17 cellular contexts compared by ENCODE assay signal in the genomic region with DNA sequence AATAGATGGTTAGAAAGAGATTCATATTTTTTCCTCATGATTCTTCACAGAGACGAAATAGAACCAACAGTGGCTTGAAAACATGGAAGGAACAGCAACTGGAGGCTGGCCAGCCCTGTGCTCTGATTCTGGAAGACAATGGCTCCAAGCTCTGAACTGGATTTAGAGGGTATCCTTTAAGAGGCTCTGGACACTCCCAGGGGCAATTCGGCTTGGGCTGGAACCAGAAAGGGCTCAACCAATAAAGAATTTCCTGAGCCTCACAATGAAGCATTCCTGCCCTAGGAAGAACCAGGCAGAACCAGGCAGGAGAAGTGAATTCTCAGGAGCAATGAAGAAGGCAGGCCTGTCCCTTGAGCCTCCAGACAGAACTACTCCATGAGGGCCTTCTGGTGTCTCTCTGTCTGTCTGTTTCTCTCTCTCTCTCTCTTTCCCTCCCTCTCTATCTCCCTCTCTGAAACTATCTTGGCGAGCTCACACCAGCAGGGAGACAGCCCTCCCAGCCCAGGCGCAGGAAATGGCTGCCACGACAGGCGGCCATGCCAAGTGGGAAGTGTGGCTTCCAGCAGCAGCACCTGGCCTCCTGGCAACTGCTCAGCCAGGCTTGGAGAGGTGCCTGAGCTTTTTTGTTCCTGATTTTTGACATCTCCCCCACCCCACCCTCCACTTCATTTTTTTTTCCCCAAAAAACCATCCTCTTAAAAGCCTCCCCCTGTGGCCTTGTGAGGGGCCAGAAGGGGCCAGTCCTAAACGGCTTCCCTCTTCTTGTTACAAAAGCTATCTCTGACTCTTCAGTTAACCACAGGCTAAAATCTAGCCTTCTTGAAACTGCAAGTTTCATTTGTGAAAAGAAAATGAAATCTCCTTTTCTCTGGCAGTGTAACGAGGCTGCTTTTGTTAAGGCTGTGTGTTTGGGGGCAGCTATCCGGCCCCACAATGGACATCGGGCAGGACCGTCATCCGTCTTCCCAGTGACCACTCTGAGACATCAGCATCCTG.
DNase-seq lines count a peak whose midpoint lies in the region; ATAC-seq, FAIRE-seq and TF ChIP-seq lines count a peak whose summit lies in the region.
"Had no signal": no experiment of that assay in that cellular context is flagged by ENCODE, and none has a peak within 500 bp of the region (broad histone marks: within the 10 kb centered on the region; RNA-seq: fewer than 3 reads in every experiment).

No MANE protein-coding gene starts in this region.

- no peak overlapping the region for H3K4me2 ChIP-seq in K562 (ENCODE audit: insufficient read depth, low read length)

- TF ChIP-seq CTCF in K562 (IDR thresholded peaks at IDR 0.05 in 2 of 3, conservative IDR thresholded peaks at IDR 0.05 in 1 of 3; ENCODE audit: insufficient read depth in 2 of 3, low read depth in 1 of 3, low read length in 3 of 3) (no peak), HFFc6 (IDR thresholded peaks at IDR 0.05) (no peak)

- H3K27me3 ChIP-seq in K562 (ENCODE audit: control insufficient read depth in 2 of 2, insufficient read depth in 2 of 2, low read length in 2 of 2): peaks cover 0 to 7% of the 10 kb centered on the region in 2 experiments; a peak in 2 of 5 replicates
- H3K27me3 ChIP-seq: esophagus squamous epithelium had no signal

- peaks cover 35% of the 10 kb centered on the region for H3K27me3 Mint-ChIP-seq in HFFc6 (ENCODE audit: insufficient read depth)

- DNase-seq in K562 (ENCODE audit: extremely low read depth in 1 of 4, low spot score in 3 of 4): no peak
- no peak for DNase-seq in DMS53 treated with DMSO at 0.1 percent for 48 hours (lab: John Stamatoyannopoulos, UW; ENCODE audit: unreplicated experiment)
- DNase-seq in frontal cortex (ENCODE audit: low spot score in 2 of 2): no peak
- DNase-seq in GOT3 (lab: John Stamatoyannopoulos, UW): no peak
- no peak for DNase-seq in HFFc6
- DNase-seq: activated naive CD8-positive, alpha-beta T cell treated with anti-CD3 and anti-CD28 coated beads, Interleukin-2, amount 10 ng/mL, durations not matched to agents 7 days and 5 days; esophagus squamous epithelium; NCI-H1417 treated with DMSO at 0.1 percent for 48 hours; NCI-H748 treated with DMSO at 0.1 percent for 48 hours; nucleus accumbens; SIG-M5 had no signal

- H3K79me2 ChIP-seq in K562 (ENCODE audit: control insufficient read depth, insufficient read depth, low read length): no peaks in the 10 kb centered on the region

- no peaks in the 10 kb centered on the region for H3K9me3 ChIP-seq in K562 (replicated peaks; ENCODE audit: control insufficient read depth, insufficient read depth, low read depth, low read length)
- H3K9me3 ChIP-seq: esophagus squamous epithelium, HAP-1 had no signal

- H3K36me3 ChIP-seq in K562 (ENCODE audit: control insufficient read depth, insufficient read depth, low read length): no peaks in the 10 kb centered on the region
- H3K36me3 ChIP-seq: esophagus squamous epithelium, HAP-1 had no signal

- intact Hi-C loops in K562 (cut with micrococcal nuclease): no loop called here

- ATAC-seq in GM18858 (IDR thresholded peaks at IDR 0.05; ENCODE audit: unreplicated experiment) (peak; percentile 74), GM21381 (IDR thresholded peaks at IDR 0.05; ENCODE audit: unreplicated experiment) (peak; percentile 76), HG03025 (IDR thresholded peaks at IDR 0.05; ENCODE audit: low FRiP score, unreplicated experiment) (peak; percentile 73), K562 (no peak)

- H3K4me3 Mint-ChIP-seq in HFFc6: no peak overlapping the region
- H3K4me3 Mint-ChIP-seq: activated naive CD8-positive, alpha-beta T cell treated with anti-CD3 and anti-CD28 coated beads, Interleukin-2, amount 10 ng/mL, durations not matched to agents 7 days and 5 days; memory B cell had no signal

- no peak overlapping the region for H3K27ac Mint-ChIP-seq in HFFc6
- H3K27ac Mint-ChIP-seq: activated naive CD8-positive, alpha-beta T cell treated with anti-CD3 and anti-CD28 coated beads, Interleukin-2, amount 10 ng/mL, durations not matched to agents 7 days and 5 days; memory B cell had no signal

- H3K9me3 Mint-ChIP-seq in HFFc6: no peaks in the 10 kb centered on the region
- H3K9me3 Mint-ChIP-seq: activated naive CD8-positive, alpha-beta T cell treated with anti-CD3 and anti-CD28 coated beads, Interleukin-2, amount 10 ng/mL, durations not matched to agents 7 days and 5 days; memory B cell had no signal

- H3K36me3 Mint-ChIP-seq in HFFc6 (ENCODE audit: low read depth): no peaks in the 10 kb centered on the region
- H3K36me3 Mint-ChIP-seq: activated naive CD8-positive, alpha-beta T cell treated with anti-CD3 and anti-CD28 coated beads, Interleukin-2, amount 10 ng/mL, durations not matched to agents 7 days and 5 days; memory B cell had no signal

- FAIRE-seq in K562 (lab: Jason Lieb, UNC) (no peak), frontal cortex (lab: Jason Lieb, UNC) (no peak)
- FAIRE-seq: HTR-8/SVneo had no signal

- H3K9me1 ChIP-seq in K562 (ENCODE audit: control insufficient read depth, insufficient read depth, low read length): peaks cover 4% of the 10 kb centered on the region

- no peak overlapping the region for H3K27ac ChIP-seq in K562 (ENCODE audit: extremely low read depth, low read depth, low read length)
- H3K27ac ChIP-seq: esophagus squamous epithelium had no signal

- no peak for TF ChIP-seq EP300 in K562 (IDR thresholded peaks at IDR 0.05; ENCODE audit: low read length)

- CTCF ChIA-PET in K562 (lab: Yijun Ruan, JAX; ENCODE audit: low intra/inter-chr PET ratio): no interaction called here

- no peaks in the 10 kb centered on the region for H4K20me1 ChIP-seq in K562 (replicated peaks; ENCODE audit: control insufficient read depth, insufficient read depth, low read length)

- no peak overlapping the region for H3K9ac ChIP-seq in K562 (ENCODE audit: insufficient read depth in 1 of 2, low read depth in 2 of 2, low read length in 2 of 2)

- BruUV-seq in K562 (replicated peaks; lab: Mats Ljungman, UMichigan): no TSS peak

- H3K4me1 ChIP-seq in K562 (replicated peaks in 1 of 2; ENCODE audit: control insufficient read depth in 2 of 2, insufficient read depth in 2 of 2, low read length in 2 of 2): no peaks in the 10 kb centered on the region
- H3K4me1 ChIP-seq: esophagus squamous epithelium, HAP-1 had no signal

- in situ Hi-C loops in K562 (cut with MboI): no loop called here

- POLR2A ChIA-PET in K562 (lab: Yijun Ruan, JAX): no interaction called here

- no peak for TF ChIP-seq POLR2A in K562 (conservative IDR thresholded peaks at IDR 0.05)

- 0% methylated on average over 10 of the region's 12 CpGs for WGBS in K562 (ENCODE audit: insufficient coverage, low coverage, missing lambda C conversion rate)

- TF ChIP-seq RAD21 in K562 (CRISPR knock-in tag; conservative IDR thresholded peaks at IDR 0.05 in 1 of 2, IDR thresholded peaks at IDR 0.05 in 1 of 2): no peak

- no peaks in the 10 kb centered on the region for H3K4me1 Mint-ChIP-seq in HFFc6 (ENCODE audit: low read depth)
- H3K4me1 Mint-ChIP-seq: activated naive CD8-positive, alpha-beta T cell treated with anti-CD3 and anti-CD28 coated beads, Interleukin-2, amount 10 ng/mL, durations not matched to agents 7 days and 5 days; memory B cell had no signal

- H2AFZ ChIP-seq in K562 (ENCODE audit: low read depth, low read length): no peak overlapping the region

- H3K4me3 ChIP-seq in K562: no peak overlapping the region
- H3K4me3 ChIP-seq: esophagus squamous epithelium, HAP-1 had no signal

TF ChIP-seq in K562, 482 proteins besides CTCF, POLR2A, EP300 and RAD21:
- TF ChIP-seq YY1 (IDR thresholded peaks at IDR 0.05; ENCODE audit: borderline replicate concordance in 1 of 3, control insufficient read depth in 1 of 3, extremely low read depth in 1 of 3, insufficient read depth in 3 of 3, insufficient read length in 1 of 3, insufficient replicate concordance in 2 of 3, low read depth in 1 of 3, low read length in 2 of 3): peak in 2 of 3 experiments; percentile 28 to 36
- no peak for TF ChIP-seq SMARCB1 (IDR thresholded peaks at IDR 0.05; ENCODE audit: insufficient read length, low read depth)
- TF ChIP-seq MAZ (CRISPR knock-in tag; conservative IDR thresholded peaks at IDR 0.05 in 1 of 2, IDR thresholded peaks at IDR 0.05 in 1 of 2): no peak
